ENCODE assay signal across 31 cellular contexts in the genomic region with DNA sequence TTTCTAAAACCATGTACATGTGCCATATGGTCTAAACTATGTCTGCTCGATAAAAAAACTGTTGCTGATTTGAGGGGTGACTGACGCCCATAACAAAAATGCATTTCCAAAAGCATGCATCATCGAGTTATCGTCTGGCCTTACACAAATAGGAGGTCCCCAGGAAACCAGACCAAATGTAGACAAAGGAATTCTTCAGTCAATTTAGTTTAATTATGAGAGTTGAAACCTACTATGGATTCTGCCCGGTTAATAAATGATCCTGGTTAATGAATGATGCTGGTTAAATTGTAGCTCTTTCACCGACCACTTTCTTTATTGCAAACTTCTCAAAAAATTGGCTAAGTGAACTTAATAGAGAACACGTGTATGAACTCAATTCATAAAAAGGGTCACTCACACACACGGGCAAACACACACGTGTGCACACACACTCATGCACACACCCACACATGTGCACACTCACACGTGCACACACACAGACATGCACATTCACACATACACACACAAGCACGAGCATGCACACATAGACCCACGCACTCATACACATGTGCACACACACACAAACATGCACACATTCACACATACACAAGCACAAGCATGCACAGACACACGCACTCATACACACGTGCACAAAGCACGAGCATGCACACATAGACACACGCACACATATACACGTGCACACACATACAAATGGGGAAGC. TPM values are rescaled to one million over a fixed set of nuclear protein-coding genes. Genes with fewer than 3 reads are reported as not detected.
"Had no signal": no experiment of that assay in that cellular context is flagged by ENCODE, and none has a peak within 500 bp of the region (broad histone marks: within the 10 kb centered on the region; RNA-seq: fewer than 3 reads in every experiment).

No MANE protein-coding gene starts in this region.

- FAIRE-seq: pancreas had no signal

- H3K4me1 ChIP-seq: colonic mucosa, gastrocnemius medialis, lower lobe of right lung, pancreas, right lobe of liver, stomach, thyroid gland had no signal

- H3K4me2 ChIP-seq: smooth muscle cell had no signal

- H3K27me3 ChIP-seq: colonic mucosa, gastrocnemius medialis, pancreas, right lobe of liver, thyroid gland had no signal

- ATAC-seq: esophagus mucosa; gastrocnemius medialis; left colon; left ventricle myocardium superior; lower lobe of right lung; naive thymus-derived CD8-positive, alpha-beta T cell; right lobe of liver had no signal

- DNase-seq: colonic mucosa; effector CD8-positive, alpha-beta T cell; endodermal cell; foreskin fibroblast; gastrocnemius medialis; head of caudate nucleus; left colon; left ventricle myocardium superior; lower lobe of right lung; naive thymus-derived CD8-positive, alpha-beta T cell; nephron progenitor cell; occipital lobe; pancreas; retina; stimulated activated CD4-positive, alpha-beta T cell treated with anti-CD3 and anti-CD28 coated beads, Interleukin-12 subunit alpha, Interleukin-12 subunit beta, amount 100 ng/mL, for 4 hours; stimulated activated CD4-positive, alpha-beta T cell treated with anti-CD3 and anti-CD28 coated beads, Interleukin-1b, Interleukin-23, amount 100 ng/mL, for 48 hours; stimulated activated CD4-positive, alpha-beta T cell treated with anti-CD3 and anti-CD28 coated beads, Interleukin-4, amount 100 ng/mL, for 1 hour; stimulated activated CD8-positive, alpha-beta memory T cell treated with anti-CD3 and anti-CD28 coated beads, Interleukin-4, amount 100 ng/mL, for 48 hours; stimulated activated naive CD4-positive, alpha-beta T cell; stomach; thyroid gland; trophoblast cell had no signal

- H3K9me3 ChIP-seq: colonic mucosa, gastrocnemius medialis, lower lobe of right lung, pancreas, right lobe of liver, thyroid gland had no signal

- H3K27ac ChIP-seq: colonic mucosa, epithelial cell of prostate, gastrocnemius medialis, lower lobe of right lung, pancreas, right lobe of liver, stomach, thyroid gland had no signal

- H3K36me3 ChIP-seq: colonic mucosa, gastrocnemius medialis, lower lobe of right lung, pancreas, right lobe of liver, stomach, thyroid gland had no signal

- H3K4me3 ChIP-seq: colonic mucosa, gastrocnemius medialis, lower lobe of right lung, pancreas, right lobe of liver, smooth muscle cell, stomach, thyroid gland had no signal

RNA-seq across cellular contexts. Expression of a gene that starts 59.0 kb away (rescaled TPM):
- total RNA-seq: chondrocyte; esophagus mucosa; gastrocnemius medialis; left colon; left ventricle myocardium superior; lower lobe of right lung; mesenteric fat pad; myocyte; naive thymus-derived CD8-positive, alpha-beta T cell; posterior vena cava; right lobe of liver; stomach; subcutaneous adipose tissue had no signal
